ENCODE assay signal across 9 cellular contexts in genomic region chrX:67546496-67547423, GRCh38. TPM values are rescaled to one million over a fixed set of nuclear protein-coding genes. Genes with fewer than 3 reads are reported as not detected.
DNase-seq lines count a peak whose midpoint lies in the region; ATAC-seq and TF ChIP-seq lines count a peak whose summit lies in the region.
"Had no signal": no experiment of that assay in that cellular context is flagged by ENCODE, and none has a peak within 500 bp of the region (broad histone marks: within the 10 kb centered on the region; RNA-seq: fewer than 3 reads in every experiment).

No MANE protein-coding gene starts in this region.

- peaks cover 22% of the 10 kb centered on the region for H3K27me3 ChIP-seq in HUES48 (ENCODE audit: control insufficient read depth, insufficient read depth, low read length)
- H3K27me3 ChIP-seq in liver (ENCODE audit: control insufficient read depth in 4 of 4, insufficient read depth in 4 of 4, low read length in 3 of 4): peaks cover 0 to 2% (median 0%) of the 10 kb centered on the region in 4 donors
- H3K27me3 ChIP-seq in suprapubic skin: peaks cover 3% of the 10 kb centered on the region

- H3K9me3 Mint-ChIP-seq in chondrocyte (ENCODE audit: low read depth) (peaks cover 3% of the 10 kb centered on the region), Calu3 (ENCODE audit: low read depth, unreplicated experiment) (no peaks in the 10 kb centered on the region)

- H3K27me3 Mint-ChIP-seq in chondrocyte (ENCODE audit: low read depth) (no peaks in the 10 kb centered on the region), Calu3 (ENCODE audit: unreplicated experiment) (peaks cover 8% of the 10 kb centered on the region)

- TF ChIP-seq CTCF in chondrocyte (IDR thresholded peaks at IDR 0.05) (no peak), liver (IDR thresholded peaks at IDR 0.05; ENCODE audit: low read depth, low read length, missing input control) (no peak), suprapubic skin (IDR thresholded peaks at IDR 0.05) (no peak), Calu3 (IDR thresholded peaks at IDR 0.05; ENCODE audit: unreplicated experiment) (no peak)

- no peak for ATAC-seq in HG03354 (IDR thresholded peaks at IDR 0.05; ENCODE audit: poor library complexity, severe bottlenecking, unreplicated experiment)

- no TSS peak for BruUV-seq in Calu3 (replicated peaks; lab: Mats Ljungman, UMichigan)

- CTCF ChIA-PET in Calu3 (lab: Charles Lee): no interaction called here

- peak overlapping the region; percentile 30 for H3K27ac Mint-ChIP-seq in chondrocyte (ENCODE audit: unreplicated experiment)
- H3K27ac Mint-ChIP-seq in Calu3 (ENCODE audit: unreplicated experiment): no peak overlapping the region

- no peak overlapping the region for H3K9ac ChIP-seq in HUES48 (ENCODE audit: low read depth, low read length)
- peak overlapping the region; percentile 68 to 86 for H3K9ac ChIP-seq in liver (ENCODE audit: low read depth in 1 of 2, low read length in 2 of 2)

- H3K27ac ChIP-seq in HUES48 (ENCODE audit: low read depth, low read length) (no peak overlapping the region), liver (ENCODE audit: low read depth in 1 of 2, low read length in 2 of 2) (peak overlapping the region; percentile 25 to 56), suprapubic skin (peak overlapping the region; percentile 48)

- H3K36me3 Mint-ChIP-seq in chondrocyte (ENCODE audit: low read depth) (no peaks in the 10 kb centered on the region), Calu3 (ENCODE audit: insufficient read depth, unreplicated experiment) (no peaks in the 10 kb centered on the region)

- H3K4me3 Mint-ChIP-seq in chondrocyte (ENCODE audit: unreplicated experiment) (peak overlapping the region; percentile 77), Calu3 (ENCODE audit: low read depth, unreplicated experiment) (no peak overlapping the region)

- DNase-seq in chondrocyte (ENCODE audit: low spot score): no peak
- DNase-seq in suprapubic skin (ENCODE audit: low spot score in 2 of 2): peak in 1 of 2 donors; percentile 57
- DNase-seq in DMS153 (lab: John Stamatoyannopoulos, UW): no peak
- no peak for DNase-seq in SW 1271 (lab: John Stamatoyannopoulos, UW)
- DNase-seq in Calu3: no peak
- DNase-seq: SHP77 had no signal

- peaks cover 25% of the 10 kb centered on the region for H3K4me1 ChIP-seq in HUES48 (ENCODE audit: control insufficient read depth, insufficient read depth, low read length)
- peaks cover 0 to 10% (median 2%) of the 10 kb centered on the region in 4 donors for H3K4me1 ChIP-seq in liver (ENCODE audit: control insufficient read depth in 4 of 4, insufficient read depth in 4 of 4, low read length in 3 of 4)
- peaks cover 10% of the 10 kb centered on the region for H3K4me1 ChIP-seq in suprapubic skin

- intact Hi-C loops in Calu3 (cut with micrococcal nuclease; ENCODE audit: unreplicated experiment): no loop called here

- H3K4me3 ChIP-seq in HUES48 (ENCODE audit: low read depth, low read length) (peak overlapping the region; percentile 57), liver (ENCODE audit: low read depth in 1 of 3, low read length in 3 of 3) (peak overlapping the region; percentile 73 to 77 (median 76)), suprapubic skin (peak overlapping the region; percentile 57)

- TF ChIP-seq POLR2A in suprapubic skin (IDR thresholded peaks at IDR 0.05): no peak

- WGBS in liver: 7% methylated on average over 44 of the region's 44 CpGs
- WGBS in suprapubic skin: 36% methylated on average over 9 of the region's 44 CpGs

- H3K4me1 Mint-ChIP-seq in chondrocyte (ENCODE audit: low read depth): peaks cover 30% of the 10 kb centered on the region
- no peaks in the 10 kb centered on the region for H3K4me1 Mint-ChIP-seq in Calu3 (ENCODE audit: low read depth, unreplicated experiment)

- no peak for TF ChIP-seq RAD21 in liver (IDR thresholded peaks at IDR 0.05)

- H3K36me3 ChIP-seq in HUES48 (ENCODE audit: control insufficient read depth, insufficient read depth, low read length) (no peaks in the 10 kb centered on the region), liver (ENCODE audit: control insufficient read depth in 4 of 4, insufficient read depth in 3 of 4, low read depth in 1 of 4, low read length in 3 of 4) (no peaks in the 10 kb centered on the region), suprapubic skin (no peaks in the 10 kb centered on the region)

- H3K9me3 ChIP-seq in HUES48 (ENCODE audit: control insufficient read depth, insufficient read depth, low read length) (peaks cover 45% of the 10 kb centered on the region), liver (ENCODE audit: control insufficient read depth in 4 of 4, low read length in 3 of 4) (no peaks in the 10 kb centered on the region), suprapubic skin (no peaks in the 10 kb centered on the region)

- no peak for TF ChIP-seq EP300 in suprapubic skin (IDR thresholded peaks at IDR 0.05)

TF ChIP-seq in liver, 16 proteins besides CTCF, POLR2A, EP300 and RAD21:
- no peak for TF ChIP-seq FOXA2 (IDR thresholded peaks at IDR 0.05)
- TF ChIP-seq TAF1 (conservative IDR thresholded peaks at IDR 0.05): no peak
- no peak for TF ChIP-seq HNF4G (IDR thresholded peaks at IDR 0.05)
- no peak for TF ChIP-seq SP1 (IDR thresholded peaks at IDR 0.05)
- TF ChIP-seq JUND (IDR thresholded peaks at IDR 0.05): no peak
- no peak for TF ChIP-seq REST (IDR thresholded peaks at IDR 0.05)
- TF ChIP-seq ATF3 (IDR thresholded peaks at IDR 0.05): no peak
- TF ChIP-seq RXRA (IDR thresholded peaks at IDR 0.05): no peak
- TF ChIP-seq EGR1 (IDR thresholded peaks at IDR 0.05; ENCODE audit: low read depth in 2 of 2): no peak
- no peak for TF ChIP-seq HNF4A (conservative IDR thresholded peaks at IDR 0.05)
- TF ChIP-seq, protein P1, sequence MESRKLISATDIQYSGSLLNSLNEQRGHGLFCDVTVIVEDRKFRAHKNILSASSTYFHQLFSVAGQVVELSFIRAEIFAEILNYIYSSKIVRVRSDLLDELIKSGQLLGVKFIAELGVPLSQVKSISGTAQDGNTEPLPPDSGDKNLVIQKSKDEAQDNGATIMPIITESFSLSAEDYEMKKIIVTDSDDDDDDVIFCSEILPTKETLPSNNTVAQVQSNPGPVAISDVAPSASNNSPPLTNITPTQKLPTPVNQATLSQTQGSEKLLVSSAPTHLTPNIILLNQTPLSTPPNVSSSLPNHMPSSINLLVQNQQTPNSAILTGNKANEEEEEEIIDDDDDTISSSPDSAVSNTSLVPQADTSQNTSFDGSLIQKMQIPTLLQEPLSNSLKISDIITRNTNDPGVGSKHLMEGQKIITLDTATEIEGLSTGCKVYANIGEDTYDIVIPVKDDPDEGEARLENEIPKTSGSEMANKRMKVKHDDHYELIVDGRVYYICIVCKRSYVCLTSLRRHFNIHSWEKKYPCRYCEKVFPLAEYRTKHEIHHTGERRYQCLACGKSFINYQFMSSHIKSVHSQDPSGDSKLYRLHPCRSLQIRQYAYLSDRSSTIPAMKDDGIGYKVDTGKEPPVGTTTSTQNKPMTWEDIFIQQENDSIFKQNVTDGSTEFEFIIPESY (IDR thresholded peaks at IDR 0.05): no peak
- TF ChIP-seq GABPA (IDR thresholded peaks at IDR 0.05 in 1 of 2, conservative IDR thresholded peaks at IDR 0.05 in 1 of 2): no peak
TF ChIP-seq in liver: peak in this region for 0.

RNA-seq across cellular contexts. Expression of gene AR, which starts 2.9 kb away (rescaled TPM):
- total RNA-seq in chondrocyte (3.3 to 4.2 TPM (median 4.0 TPM) in 3 replicates), liver (10 to 100 TPM in 1 of 2 donors, 1 to 10 TPM in 1; 2.8 to 67.4 TPM), suprapubic skin (10 to 100 TPM in 2 of 4 donors, 1 to 10 TPM in 2; 6.4 to 13.0 (median 10.2) TPM), Calu3 (2022) (0.34 and 0.83 TPM in 2 replicates)
- 10 to 100 TPM; 11.9 to 33.9 TPM for polyA plus RNA-seq in liver
